ENCODE assay signal across 8 cellular contexts in genomic region chr1:15803380-15803779, GRCh38. TPM values are rescaled to one million over a fixed set of nuclear protein-coding genes. Genes with fewer than 3 reads are reported as not detected.
DNase-seq lines count a peak whose midpoint lies in the region; ATAC-seq and TF ChIP-seq lines count a peak whose summit lies in the region.

No MANE protein-coding gene starts in this region.

- TF ChIP-seq POLR2A in lower leg skin (IDR thresholded peaks at IDR 0.05) = no peak

- H3K36me3 ChIP-seq in OCI-LY3 (replicated peaks; ENCODE audit: low read depth, low read length) (no peaks in the 10 kb centered on the region), psoas muscle (ENCODE audit: insufficient read depth in 1 of 2, low read depth in 1 of 2) (no peaks in the 10 kb centered on the region), mucosa of descending colon (ENCODE audit: low read depth) (no peaks in the 10 kb centered on the region)

- DNase-seq in natural killer cell (no peak), choroid plexus epithelial cell (ENCODE audit: low read depth) (peak; percentile 63), psoas muscle (no peak), lower leg skin (ENCODE audit: low spot score in 2 of 2) (no peak), mucosa of descending colon (no peak)
- DNase-seq in natural killer cell treated with Interleukin-12 subunit alpha and Interleukin-12 subunit beta and Interleukin-15 and Interleukin-18, amount 100 ng/mL, for 72 hours (ENCODE audit: low spot score) = no peak

- H3K27ac ChIP-seq in OCI-LY3 (ENCODE audit: low read length) = no peak overlapping the region
- H3K27ac ChIP-seq in psoas muscle = no peak overlapping the region

- peaks cover 0 to 12% of the 10 kb centered on the region in 2 donors for H3K27me3 Mint-ChIP-seq in natural killer cell (ENCODE audit: low read depth in 2 of 2)
- peaks cover 0 to 5% of the 10 kb centered on the region in 2 donors for H3K27me3 Mint-ChIP-seq in natural killer cell treated with Interleukin-12 subunit alpha and Interleukin-12 subunit beta and Interleukin-15 and Interleukin-18, amount 100 ng/mL, for 72 hours

- H3K9me3 Mint-ChIP-seq in natural killer cell = no peaks in the 10 kb centered on the region
- no peaks in the 10 kb centered on the region for H3K9me3 Mint-ChIP-seq in natural killer cell treated with Interleukin-12 subunit alpha and Interleukin-12 subunit beta and Interleukin-15 and Interleukin-18, amount 100 ng/mL, for 72 hours

- H3K4me2 ChIP-seq in OCI-LY3 (ENCODE audit: low read length) = peak overlapping the region; percentile 18; the same call in 1 of the 2 replicates

- no peaks in the 10 kb centered on the region for H4K20me1 ChIP-seq in OCI-LY3 (ENCODE audit: insufficient read depth, low read length)

- no peak overlapping the region for H2AFZ ChIP-seq in OCI-LY3 (ENCODE audit: low read depth, low read length)

- H3K9me3 ChIP-seq in OCI-LY3 (ENCODE audit: insufficient read depth, low read length) (no peaks in the 10 kb centered on the region), psoas muscle (no peaks in the 10 kb centered on the region), mucosa of descending colon (no peaks in the 10 kb centered on the region)

- H3K36me3 Mint-ChIP-seq in natural killer cell = no peaks in the 10 kb centered on the region
- no peaks in the 10 kb centered on the region for H3K36me3 Mint-ChIP-seq in natural killer cell treated with Interleukin-12 subunit alpha and Interleukin-12 subunit beta and Interleukin-15 and Interleukin-18, amount 100 ng/mL, for 72 hours

- H3K4me3 ChIP-seq in OCI-LY3 (ENCODE audit: low read length) (no peak overlapping the region), choroid plexus epithelial cell (ENCODE audit: low read depth, low read length) (no peak overlapping the region), psoas muscle (no peak overlapping the region), lower leg skin (ENCODE audit: low read depth, poor library complexity, severe bottlenecking) (no peak overlapping the region), mucosa of descending colon (no peak overlapping the region)

- WGBS in psoas muscle, 3 donors = 41 to 46% (median 43%) methylated on average over 4 of the region's 4 CpGs
- WGBS in lower leg skin, 2 donors = 50 to 57% methylated on average over 4 of the region's 4 CpGs

- H3K27me3 ChIP-seq in OCI-LY3 (ENCODE audit: low read depth, low read length) (no peaks in the 10 kb centered on the region), psoas muscle (ENCODE audit: insufficient read depth in 3 of 3, low read length in 2 of 3) (no peaks in the 10 kb centered on the region)

- intact Hi-C loops in natural killer cell (cut with micrococcal nuclease) (no loop called here), psoas muscle (cut with DNase I) (no loop called here), lower leg skin (cut with DNase I; ENCODE audit: low total_unique reads) (no loop called here), mucosa of descending colon (cut with DNase I, micrococcal nuclease) (loop anchor here in 1 of 2 donors (10.0 kb wide), 1 partner anchor 191 kb away; no protein-coding TSS in a partner anchor)

- peaks cover 5% of the 10 kb centered on the region for H3K4me1 ChIP-seq in OCI-LY3 (ENCODE audit: low read length)
- peaks cover 10% of the 10 kb centered on the region for H3K4me1 ChIP-seq in psoas muscle
- peaks cover 22% of the 10 kb centered on the region for H3K4me1 ChIP-seq in mucosa of descending colon (ENCODE audit: low read depth)

- H3K4me3 Mint-ChIP-seq in natural killer cell = no peak overlapping the region
- no peak overlapping the region for H3K4me3 Mint-ChIP-seq in natural killer cell treated with Interleukin-12 subunit alpha and Interleukin-12 subunit beta and Interleukin-15 and Interleukin-18, amount 100 ng/mL, for 72 hours

- no peak overlapping the region for H3K9ac ChIP-seq in OCI-LY3 (ENCODE audit: low read length)

- no peaks in the 10 kb centered on the region for H3K79me2 ChIP-seq in OCI-LY3 (ENCODE audit: low read length)

- peak; percentile 11 for TF ChIP-seq CTCF in natural killer cell (IDR thresholded peaks at IDR 0.05)
- peak; percentile 49 for TF ChIP-seq CTCF in OCI-LY3 (IDR thresholded peaks at IDR 0.05; ENCODE audit: low read depth, low read length)
- TF ChIP-seq CTCF in choroid plexus epithelial cell (conservative IDR thresholded peaks at IDR 0.05; ENCODE audit: low read depth, low read length) = peak; percentile 65
- peak; percentile 26 for TF ChIP-seq CTCF in psoas muscle (IDR thresholded peaks at IDR 0.05)
- TF ChIP-seq CTCF in lower leg skin (IDR thresholded peaks at IDR 0.05) = no peak
- no peak for TF ChIP-seq CTCF in mucosa of descending colon (IDR thresholded peaks at IDR 0.05)

- no peak overlapping the region for H3K27ac Mint-ChIP-seq in natural killer cell
- H3K27ac Mint-ChIP-seq in natural killer cell treated with Interleukin-12 subunit alpha and Interleukin-12 subunit beta and Interleukin-15 and Interleukin-18, amount 100 ng/mL, for 72 hours = no peak overlapping the region

- peak in 1 of 3 donors; percentile 48 for ATAC-seq in natural killer cell
- ATAC-seq in natural killer cell treated with Interleukin-12 subunit alpha and Interleukin-12 subunit beta and Interleukin-15 and Interleukin-18, amount 100 ng/mL, for 72 hours = no peak
- ATAC-seq in psoas muscle = no peak
- ATAC-seq in HG02763 (IDR thresholded peaks at IDR 0.05; ENCODE audit: unreplicated experiment) = no peak
- no peak for ATAC-seq in mucosa of descending colon

- no peaks in the 10 kb centered on the region for H3K4me1 Mint-ChIP-seq in natural killer cell
- H3K4me1 Mint-ChIP-seq in natural killer cell treated with Interleukin-12 subunit alpha and Interleukin-12 subunit beta and Interleukin-15 and Interleukin-18, amount 100 ng/mL, for 72 hours (ENCODE audit: low read depth in 2 of 2) = peaks cover 0 to 2% of the 10 kb centered on the region in 2 donors

RNA-seq across cellular contexts. Expression of gene UQCRHL, which starts 4.1 kb away (rescaled TPM):
- total RNA-seq in natural killer cell (1 to 10 TPM in 2 of 3 donors, under 1 TPM in 1; 0.87 to 1.2 (median 1.0) TPM), psoas muscle (1 to 10 TPM in 3 of 4 donors, under 1 TPM in 1; 0.97 to 2.8 (median 2.2) TPM), lower leg skin (1 to 10 TPM in 2 of 4 donors, under 1 TPM in 2; 0.62 to 1.4 (median 0.94) TPM), mucosa of descending colon (1 to 10 TPM; 1.7 to 2.4 (median 2.1) TPM)
- 1 to 10 TPM; 1.2 to 2.0 TPM for total RNA-seq in natural killer cell treated with Interleukin-12 subunit alpha and Interleukin-12 subunit beta and Interleukin-15 and Interleukin-18, amount 100 ng/mL, for 72 hours
- 1 to 10 TPM; 2.9 to 7.1 (median 4.8) TPM for polyA plus RNA-seq in psoas muscle

RNA-seq across cellular contexts. Expression of gene SPEN, which starts 44.1 kb away (rescaled TPM):
- 100 to 1,000 TPM in 2 of 3 donors, 10 to 100 TPM in 1; 98.1 to 114 (median 105) TPM for total RNA-seq in natural killer cell
- total RNA-seq in natural killer cell treated with Interleukin-12 subunit alpha and Interleukin-12 subunit beta and Interleukin-15 and Interleukin-18, amount 100 ng/mL, for 72 hours = 10 to 100 TPM; 58.6 to 92.4 TPM
- total RNA-seq in psoas muscle = 10 to 100 TPM; 38.3 to 46.5 (median 44.7) TPM
- 10 to 100 TPM; 10.2 to 35.2 (median 13.0) TPM for polyA plus RNA-seq in psoas muscle
- 10 to 100 TPM; 41.4 to 63.6 (median 42.9) TPM for total RNA-seq in lower leg skin
- total RNA-seq in mucosa of descending colon = 10 to 100 TPM; 48.7 to 60.3 (median 50.6) TPM

RNA-seq across cellular contexts. Expression of gene FBLIM1, which starts 44.8 kb away (rescaled TPM):
- total RNA-seq in natural killer cell (under 1 TPM in 1 of 3 donors, not detected in 2; 0.39 TPM), psoas muscle (10 to 100 TPM in 1 of 4 donors, 1 to 10 TPM in 3; 2.5 to 11.3 (median 4.2) TPM), lower leg skin (10 to 100 TPM; 11.5 to 41.7 (median 17.7) TPM), mucosa of descending colon (100 to 1,000 TPM; 154 to 268 (median 260) TPM)
- total RNA-seq in natural killer cell treated with Interleukin-12 subunit alpha and Interleukin-12 subunit beta and Interleukin-15 and Interleukin-18, amount 100 ng/mL, for 72 hours = not detected
- 1 to 10 TPM; 2.5 to 3.1 (median 2.5) TPM for polyA plus RNA-seq in psoas muscle

Comparison
In these comparisons a context has a peak if more than half of its experiments do, and no peak if none do; other contexts are left out.
1. CTCF ChIP-seq: peak in natural killer cell (single experiment), OCI-LY3 (single experiment), choroid plexus epithelial cell (single experiment) and psoas muscle (single experiment); none in lower leg skin (0 of 3) and mucosa of descending colon (single experiment).